15 cellular contexts compared by ENCODE assay signal in genomic region chr3:45842851-45843625, GRCh38. TPM values are rescaled to one million over a fixed set of nuclear protein-coding genes. Genes with fewer than 3 reads are reported as not detected.
A peak's percentile ranks its signal among the peaks of the same experiment; 100 is the strongest.
DNase-seq lines count a peak whose midpoint lies in the region; ATAC-seq, FAIRE-seq and TF ChIP-seq lines count a peak whose summit lies in the region.
"Had no signal": no experiment of that assay in that cellular context is flagged by ENCODE, and none has a peak within 500 bp of the region (broad histone marks: within the 10 kb centered on the region; RNA-seq: fewer than 3 reads in every experiment).

No MANE protein-coding gene starts in this region.

- POLR2A ChIA-PET in CD8-positive, alpha-beta T cell (lab: Charles Lee), result interaction anchor here (0.6 to 2.3 kb wide), 7 partner anchors 8 to 113 kb away, joined by 3 to 10 read pairs (median 4); no protein-coding TSS in a partner anchor
- POLR2A ChIA-PET in HCT116 (lab: Charles Lee), result interaction anchor here (0.9 kb wide), 1 partner anchor 27 kb away, joined by 3 read pairs; no protein-coding TSS in a partner anchor

- DNase-seq in CD8-positive, alpha-beta T cell, result no peak
- DNase-seq in HCT116 (ENCODE audit: low read depth, low spot score), result no peak
- DNase-seq in astrocyte (ENCODE audit: low read depth), result no peak
- DNase-seq in neural crest cell (ENCODE audit: low read depth, low spot score), result no peak
- DNase-seq in medulla oblongata (ENCODE audit: extremely low spot score), result no peak
- DNase-seq in H54 (ENCODE audit: insufficient read length, low spot score), result no peak
- DNase-seq: activated CD4-positive, alpha-beta T cell treated with anti-CD3 and anti-CD28 coated beads, Interleukin-2, amount 50 U/mL, for 48 hours; gastrocnemius medialis; H9; mesenchymal stem cell; NCI-H1105; Right ventricle myocardium superior; stomach had no signal

- H3K9ac ChIP-seq in HCT116 (ENCODE audit: low read length) (no peak overlapping the region), astrocyte (ENCODE audit: low read length) (no peak overlapping the region)

- H3K4me3 ChIP-seq in CD8-positive, alpha-beta T cell (ENCODE audit: low read depth, low read length), result no peak overlapping the region
- H3K4me3 ChIP-seq in HCT116 (replicated peaks in 1 of 2; ENCODE audit: low read depth in 1 of 2, low read length in 2 of 2) (no peak overlapping the region), astrocyte (ENCODE audit: insufficient read depth, low read depth, low read length) (no peak overlapping the region)

- no peaks in the 10 kb centered on the region for H3K27me3 ChIP-seq in CD8-positive, alpha-beta T cell (ENCODE audit: insufficient read depth, low read length)
- peaks cover 9% of the 10 kb centered on the region; the same call in 1 of the 2 replicates for H3K27me3 ChIP-seq in HCT116 (ENCODE audit: insufficient read depth, low read length)
- peaks cover 17% of the 10 kb centered on the region for H3K27me3 ChIP-seq in astrocyte (ENCODE audit: insufficient read depth, low read length)
- H3K27me3 ChIP-seq: gastrocnemius medialis, stomach had no signal

- H2AFZ ChIP-seq in HCT116 (ENCODE audit: low read depth, low read length, poor library complexity, severe bottlenecking) (no peak overlapping the region), astrocyte (ENCODE audit: low read depth, low read length) (no peak overlapping the region)

- TF ChIP-seq POLR2A in HCT116 (IDR thresholded peaks at IDR 0.05; ENCODE audit: borderline replicate concordance, extremely low read depth, insufficient read depth, insufficient read length), result no peak
- no peak for TF ChIP-seq POLR2A in H54 (IDR thresholded peaks at IDR 0.05; ENCODE audit: low read depth, low read length)

- peak overlapping the region; percentile 96 for H3K27ac Mint-ChIP-seq in CD8-positive, alpha-beta T cell
- H3K27ac Mint-ChIP-seq in astrocyte (ENCODE audit: unreplicated experiment) (no peak overlapping the region), neural crest cell (ENCODE audit: unreplicated experiment) (no peak overlapping the region)
- H3K27ac Mint-ChIP-seq: H9 had no signal

- no peak for TF ChIP-seq RAD21 in HCT116 (IDR thresholded peaks at IDR 0.05; ENCODE audit: low read depth)

- no peaks in the 10 kb centered on the region for H3K9me2 ChIP-seq in HCT116 (ENCODE audit: insufficient read depth)

- no peaks in the 10 kb centered on the region for H4K20me1 ChIP-seq in HCT116 (ENCODE audit: insufficient read depth)
- no peaks in the 10 kb centered on the region for H4K20me1 ChIP-seq in astrocyte (ENCODE audit: insufficient read depth, low read length)

- no peak for ATAC-seq in CD8-positive, alpha-beta T cell
- no peak for ATAC-seq in HCT116
- ATAC-seq in HG03571 (IDR thresholded peaks at IDR 0.05; ENCODE audit: unreplicated experiment), result no peak

- FAIRE-seq in astrocyte (lab: Jason Lieb, UNC), result no peak
- no peak for FAIRE-seq in H54 (lab: Jason Lieb, UNC)

- RAD21 ChIA-PET in HCT116 (lab: Charles Lee; ENCODE audit: low non-redundant PET in 1 of 2, low total read pairs in 2 of 2, uncharacterized antibody in 2 of 2, unreplicated experiment in 2 of 2), result no interaction called here

- no peaks in the 10 kb centered on the region for H3K9me3 Mint-ChIP-seq in CD8-positive, alpha-beta T cell
- H3K9me3 Mint-ChIP-seq in astrocyte (ENCODE audit: unreplicated experiment), result no peaks in the 10 kb centered on the region
- no peaks in the 10 kb centered on the region for H3K9me3 Mint-ChIP-seq in neural crest cell
- H3K9me3 Mint-ChIP-seq: H9 had no signal

- peaks cover 11% of the 10 kb centered on the region for H3K4me1 ChIP-seq in CD8-positive, alpha-beta T cell (ENCODE audit: insufficient read depth, low read length)
- peaks cover 3 to 14% of the 10 kb centered on the region in 2 experiments; a peak in 3 of 4 replicates for H3K4me1 ChIP-seq in HCT116 (ENCODE audit: control insufficient read depth in 1 of 2, insufficient read depth in 2 of 2, low read length in 2 of 2)
- peaks cover 4% of the 10 kb centered on the region for H3K4me1 ChIP-seq in astrocyte (ENCODE audit: insufficient read depth, low read length)

- no peaks in the 10 kb centered on the region for H3K36me3 ChIP-seq in CD8-positive, alpha-beta T cell (ENCODE audit: insufficient read depth, low read length)
- H3K36me3 ChIP-seq in HCT116 (ENCODE audit: control insufficient read depth in 1 of 2, insufficient read depth in 2 of 2, low read length in 2 of 2) (no peaks in the 10 kb centered on the region), astrocyte (ENCODE audit: insufficient read depth, low read length) (no peaks in the 10 kb centered on the region)
- H3K36me3 ChIP-seq: gastrocnemius medialis, stomach had no signal

- no peak for TF ChIP-seq CTCF in CD8-positive, alpha-beta T cell (IDR thresholded peaks at IDR 0.05)
- TF ChIP-seq CTCF in HCT116 (IDR thresholded peaks at IDR 0.05 in 2 of 3, conservative IDR thresholded peaks at IDR 0.05 in 1 of 3; ENCODE audit: borderline replicate concordance in 1 of 3, insufficient read depth in 1 of 3, low read depth in 2 of 3, low read length in 2 of 3) (no peak), astrocyte (IDR thresholded peaks at IDR 0.05; ENCODE audit: insufficient read depth, low read depth, low read length) (no peak), neural crest cell (conservative IDR thresholded peaks at IDR 0.05) (no peak)

- peaks cover 3% of the 10 kb centered on the region for H3K36me3 Mint-ChIP-seq in CD8-positive, alpha-beta T cell
- peaks cover 2% of the 10 kb centered on the region for H3K36me3 Mint-ChIP-seq in astrocyte (ENCODE audit: low read depth, unreplicated experiment)
- no peaks in the 10 kb centered on the region for H3K36me3 Mint-ChIP-seq in neural crest cell (ENCODE audit: low read depth)

- H3K9me3 ChIP-seq in CD8-positive, alpha-beta T cell (ENCODE audit: low read length), result no peaks in the 10 kb centered on the region
- H3K9me3 ChIP-seq in HCT116 (ENCODE audit: control insufficient read depth in 1 of 2, insufficient read depth in 1 of 2, low read depth in 1 of 2, low read length in 2 of 2) (no peaks in the 10 kb centered on the region), astrocyte (ENCODE audit: insufficient read depth, low read depth, low read length) (no peaks in the 10 kb centered on the region)
- H3K9me3 ChIP-seq: gastrocnemius medialis, stomach had no signal

- H3K79me2 ChIP-seq in HCT116 (ENCODE audit: insufficient read depth, low read length) (no peaks in the 10 kb centered on the region), astrocyte (ENCODE audit: insufficient read depth, low read length) (no peaks in the 10 kb centered on the region)

- intact Hi-C loops in CD8-positive, alpha-beta T cell (cut with DNase I, micrococcal nuclease), result loop anchor here (1.0 to 10.0 kb wide), 6 partner anchors 27 to 232 kb away; partner anchors contain the start of genes FYCO1 (in 2 of the 2) and SACM1L (in 2 of the 2)
- intact Hi-C loops in HCT116 (cut with micrococcal nuclease), result no loop called here

- peak overlapping the region; percentile 85 for H3K4me2 ChIP-seq in HCT116 (ENCODE audit: low read length)
- H3K4me2 ChIP-seq in astrocyte (ENCODE audit: low read length), result no peak overlapping the region

- no peak overlapping the region for H3K27ac ChIP-seq in CD8-positive, alpha-beta T cell (ENCODE audit: low read depth, low read length)
- H3K27ac ChIP-seq in HCT116 (ENCODE audit: low read depth, low read length), result no peak overlapping the region
- no peak overlapping the region for H3K27ac ChIP-seq in astrocyte (ENCODE audit: low read depth, low read length)

- CTCF ChIA-PET in CD8-positive, alpha-beta T cell (lab: Charles Lee), result interaction anchor here (0.8 to 2.6 kb wide), 6 partner anchors 50 to 235 kb away, joined by 3 to 13 read pairs (median 3); no protein-coding TSS in a partner anchor
- CTCF ChIA-PET in HCT116 (lab: Charles Lee), result interaction anchor here (0.8 to 1.3 kb wide), 2 partner anchors 10 to 535 kb away, joined by 3 to 4 read pairs; no protein-coding TSS in a partner anchor

- no peaks in the 10 kb centered on the region for H3K27me3 Mint-ChIP-seq in CD8-positive, alpha-beta T cell (ENCODE audit: low read depth)
- H3K27me3 Mint-ChIP-seq in astrocyte (ENCODE audit: low read depth, unreplicated experiment) (peaks cover 34% of the 10 kb centered on the region), neural crest cell (ENCODE audit: low read depth) (peaks cover 62% of the 10 kb centered on the region)

- peaks cover 16% of the 10 kb centered on the region for H3K4me1 Mint-ChIP-seq in CD8-positive, alpha-beta T cell (ENCODE audit: low read depth)
- H3K4me1 Mint-ChIP-seq in astrocyte (ENCODE audit: low read depth, unreplicated experiment) (peaks cover 8% of the 10 kb centered on the region), neural crest cell (peaks cover 8% of the 10 kb centered on the region)

- BruUV-seq in HCT116 (replicated peaks; lab: Mats Ljungman, UMichigan), result no TSS peak

- H3K4me3 Mint-ChIP-seq in CD8-positive, alpha-beta T cell, result no peak overlapping the region
- H3K4me3 Mint-ChIP-seq in astrocyte (ENCODE audit: unreplicated experiment) (peak overlapping the region; percentile 94), neural crest cell (peak overlapping the region; percentile 95)

TF ChIP-seq in HCT116, 20 proteins besides CTCF, POLR2A, EP300 and RAD21:
- no peak for TF ChIP-seq SIN3A (IDR thresholded peaks at IDR 0.05; ENCODE audit: low read depth)
- TF ChIP-seq FOSL1 (IDR thresholded peaks at IDR 0.05; ENCODE audit: low read depth), result no peak
- no peak for TF ChIP-seq JUND (IDR thresholded peaks at IDR 0.05)
- no peak for TF ChIP-seq SP1 (IDR thresholded peaks at IDR 0.05; ENCODE audit: low read depth)
- no peak for TF ChIP-seq ZNF274 (IDR thresholded peaks at IDR 0.05; ENCODE audit: low read depth, low read length)
- TF ChIP-seq CBX3 (IDR thresholded peaks at IDR 0.05; ENCODE audit: low read depth), result no peak
- TF ChIP-seq EZH2 (IDR thresholded peaks at IDR 0.05), result no peak

RNA-seq across cellular contexts. Expression of gene LZTFL1, which starts 1.1 kb away (rescaled TPM):
- total RNA-seq in CD8-positive, alpha-beta T cell, result 10 to 100 TPM in 1 of 2 experiments, 1 to 10 TPM in 1; 10.0 TPM
- total RNA-seq in HCT116 (2021; ENCODE audit: unreplicated experiment) (21.0 TPM), astrocyte (20.6 and 25.9 TPM in 2 replicates), neural crest cell (17.6 and 21.9 TPM in 2 replicates)
- 9.1 and 14.5 TPM in 2 replicates for polyA plus RNA-seq in HCT116 (2012)

RNA-seq across cellular contexts. Expression of gene CCR9, which starts 43.3 kb away (rescaled TPM):
- 10 to 100 TPM; 23.4 to 25.0 TPM for total RNA-seq in CD8-positive, alpha-beta T cell
- not detected for total RNA-seq in HCT116 (2021; ENCODE audit: unreplicated experiment)
- 0.02 and 0.04 TPM in 2 replicates for polyA plus RNA-seq in HCT116 (2012)
- total RNA-seq in astrocyte, result not detected in 2 replicates
- total RNA-seq in neural crest cell, result not detected in 2 replicates
- total RNA-seq: H9, Right ventricle myocardium superior, smooth muscle cell had no signal
- polyA plus RNA-seq: smooth muscle cell had no signal

RNA-seq across cellular contexts. Expression of gene SLC6A20, which starts 46.7 kb away (rescaled TPM):
- under 1 TPM in 1 of 2 experiments, not detected in 1; 0.11 TPM for total RNA-seq in CD8-positive, alpha-beta T cell
- total RNA-seq in HCT116 (2021; ENCODE audit: unreplicated experiment) (0.89 TPM), astrocyte (not detected in 2 replicates), neural crest cell (not detected in 2 replicates)
- 0.78 and 1.8 TPM in 2 replicates for polyA plus RNA-seq in HCT116 (2012)
- total RNA-seq: Right ventricle myocardium superior had no signal

Comparison
In these comparisons a context has a peak if more than half of its experiments do, and no peak if none do; other contexts are left out.
1. RNA of gene CCR9, which starts 43.3 kb away (total RNA-seq): 23.4 to 25.0 TPM in CD8-positive, alpha-beta T cell; not detected in HCT116 (single experiment), not detected in astrocyte and not detected in neural crest cell; every median in the first group is over 10 times any median in the second.